Comparison of ENCODE assay signal across 1 cellular context in the genomic region with DNA sequence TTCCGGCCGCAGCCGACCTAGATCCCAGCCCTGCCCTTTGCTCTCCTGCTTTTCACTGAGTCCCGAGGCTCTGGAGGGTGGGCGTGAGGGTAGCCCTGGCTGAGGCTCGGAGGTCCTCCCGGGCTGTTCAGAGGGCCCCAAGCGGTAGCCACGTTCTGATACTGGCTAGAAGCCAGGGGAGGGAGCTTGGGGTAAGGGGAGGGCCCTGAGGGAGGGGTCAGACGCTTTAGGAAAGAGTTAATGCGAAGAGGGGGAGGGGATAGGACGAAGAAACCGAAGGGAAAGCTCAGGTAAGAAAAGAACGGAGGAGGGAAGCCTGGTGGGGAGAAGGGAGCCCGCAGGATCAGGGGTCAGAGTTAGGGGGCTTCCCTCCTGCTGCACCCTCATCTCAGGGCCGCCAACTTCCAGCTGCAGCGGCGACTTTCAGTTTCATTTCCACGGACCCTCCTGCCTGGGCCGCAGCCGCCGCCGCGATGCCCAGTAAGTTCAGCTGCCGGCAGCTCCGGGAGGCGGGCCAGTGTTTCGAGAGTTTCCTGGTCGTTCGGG.
TF ChIP-seq lines count a peak whose summit lies in the region.

A gene with protein sequence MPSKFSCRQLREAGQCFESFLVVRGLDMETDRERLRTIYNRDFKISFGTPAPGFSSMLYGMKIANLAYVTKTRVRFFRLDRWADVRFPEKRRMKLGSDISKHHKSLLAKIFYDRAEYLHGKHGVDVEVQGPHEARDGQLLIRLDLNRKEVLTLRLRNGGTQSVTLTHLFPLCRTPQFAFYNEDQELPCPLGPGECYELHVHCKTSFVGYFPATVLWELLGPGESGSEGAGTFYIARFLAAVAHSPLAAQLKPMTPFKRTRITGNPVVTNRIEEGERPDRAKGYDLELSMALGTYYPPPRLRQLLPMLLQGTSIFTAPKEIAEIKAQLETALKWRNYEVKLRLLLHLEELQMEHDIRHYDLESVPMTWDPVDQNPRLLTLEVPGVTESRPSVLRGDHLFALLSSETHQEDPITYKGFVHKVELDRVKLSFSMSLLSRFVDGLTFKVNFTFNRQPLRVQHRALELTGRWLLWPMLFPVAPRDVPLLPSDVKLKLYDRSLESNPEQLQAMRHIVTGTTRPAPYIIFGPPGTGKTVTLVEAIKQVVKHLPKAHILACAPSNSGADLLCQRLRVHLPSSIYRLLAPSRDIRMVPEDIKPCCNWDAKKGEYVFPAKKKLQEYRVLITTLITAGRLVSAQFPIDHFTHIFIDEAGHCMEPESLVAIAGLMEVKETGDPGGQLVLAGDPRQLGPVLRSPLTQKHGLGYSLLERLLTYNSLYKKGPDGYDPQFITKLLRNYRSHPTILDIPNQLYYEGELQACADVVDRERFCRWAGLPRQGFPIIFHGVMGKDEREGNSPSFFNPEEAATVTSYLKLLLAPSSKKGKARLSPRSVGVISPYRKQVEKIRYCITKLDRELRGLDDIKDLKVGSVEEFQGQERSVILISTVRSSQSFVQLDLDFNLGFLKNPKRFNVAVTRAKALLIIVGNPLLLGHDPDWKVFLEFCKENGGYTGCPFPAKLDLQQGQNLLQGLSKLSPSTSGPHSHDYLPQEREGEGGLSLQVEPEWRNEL (plus strand): TSS at position 220 of the 546 bp plus-strand sequence. CDS start 254 bp downstream, at position 474.

TF ChIP-seq in K562, 482 proteins besides CTCF, POLR2A, EP300 and RAD21 (continued from another document and continues in another):
- TF ChIP-seq IRF9 (tag; IDR thresholded peaks at IDR 0.05) (no peak), DEAF1 (CRISPR knock-in tag; IDR thresholded peaks at IDR 0.05) (0 out of 2 replicates have a peak, but pooled peaks have one; percentile 22), KLF13 (tag; IDR thresholded peaks at IDR 0.05; ENCODE audit: borderline replicate concordance, low read depth) (no peak; the same call in 1 of the 2 replicates), ZNF707 (CRISPR knock-in tag; conservative IDR thresholded peaks at IDR 0.05) (no peak), NCOR1 (IDR thresholded peaks at IDR 0.05) (peak; percentile 57), FOXA3 (CRISPR knock-in tag; conservative IDR thresholded peaks at IDR 0.05 in 1 of 2, IDR thresholded peaks at IDR 0.05 in 1 of 2) (0 out of 4 replicates have a peak, but pooled peaks of 1 of the 2 experiments have one; percentile 22), BRD9 (IDR thresholded peaks at IDR 0.05; ENCODE audit: low read depth, partially characterized antibody) (peak; percentile 88), FOXJ3 (CRISPR knock-in tag; IDR thresholded peaks at IDR 0.05) (no peak), EP400 (IDR thresholded peaks at IDR 0.05) (peak; percentile 83), ZNF551 (CRISPR knock-in tag; IDR thresholded peaks at IDR 0.05) (no peak), SREBF2 (CRISPR knock-in tag; IDR thresholded peaks at IDR 0.05) (no peak), CREM (IDR thresholded peaks at IDR 0.05; ENCODE audit: low read depth) (no peak; the same call in 1 of the 2 replicates), PRMT5 (CRISPR knock-in tag; IDR thresholded peaks at IDR 0.05) (no peak), MBD2 (IDR thresholded peaks at IDR 0.05; ENCODE audit: borderline replicate concordance, low read depth) (peak; percentile 57; the same call in 1 of the 2 replicates), NR1H2 (CRISPR knock-in tag; IDR thresholded peaks at IDR 0.05) (no peak), COPS2 (conservative IDR thresholded peaks at IDR 0.05) (no peak), SRSF1 (IDR thresholded peaks at IDR 0.05; ENCODE audit: low read depth, low read length) (no peak), XRCC4 (IDR thresholded peaks at IDR 0.05; ENCODE audit: extremely low read depth, insufficient read depth, insufficient read length) (no peak), SAFB2 (IDR thresholded peaks at IDR 0.05; ENCODE audit: borderline replicate concordance, low read depth, low read length, severe bottlenecking) (no peak), CBX5 (IDR thresholded peaks at IDR 0.05; ENCODE audit: borderline replicate concordance, low read depth) (no peak), ZNF75A (CRISPR knock-in tag; IDR thresholded peaks at IDR 0.05) (no peak), SMARCE1 (IDR thresholded peaks at IDR 0.05) (peak; percentile 80), U2AF2 (optimal IDR thresholded peaks at IDR 0.05; ENCODE audit: low read depth, low read length) (no peak), SP2 (IDR thresholded peaks at IDR 0.05; ENCODE audit: extremely low read depth, low read depth, low read length, poor library complexity, severe bottlenecking) (no peak), ZNF655 (CRISPR knock-in tag; IDR thresholded peaks at IDR 0.05) (peak; percentile 33; the same call in 1 of the 2 replicates), ZNF668 (CRISPR knock-in tag; IDR thresholded peaks at IDR 0.05) (no peak), GTF3C2 (IDR thresholded peaks at IDR 0.05; ENCODE audit: borderline replicate concordance, extremely low read depth, insufficient read length) (no peak), GTF2A2 (tag; IDR thresholded peaks at IDR 0.05) (no peak), PKNOX1 (IDR thresholded peaks at IDR 0.05) (no peak), ZNF282 (CRISPR knock-in tag; IDR thresholded peaks at IDR 0.05) (no peak), ZNF511 (CRISPR knock-in tag; IDR thresholded peaks at IDR 0.05) (0 out of 2 replicates have a peak, but pooled peaks have one; percentile 4), ARHGAP35 (IDR thresholded peaks at IDR 0.05; ENCODE audit: partially characterized antibody) (no peak)
- TF ChIP-seq, protein P1, sequence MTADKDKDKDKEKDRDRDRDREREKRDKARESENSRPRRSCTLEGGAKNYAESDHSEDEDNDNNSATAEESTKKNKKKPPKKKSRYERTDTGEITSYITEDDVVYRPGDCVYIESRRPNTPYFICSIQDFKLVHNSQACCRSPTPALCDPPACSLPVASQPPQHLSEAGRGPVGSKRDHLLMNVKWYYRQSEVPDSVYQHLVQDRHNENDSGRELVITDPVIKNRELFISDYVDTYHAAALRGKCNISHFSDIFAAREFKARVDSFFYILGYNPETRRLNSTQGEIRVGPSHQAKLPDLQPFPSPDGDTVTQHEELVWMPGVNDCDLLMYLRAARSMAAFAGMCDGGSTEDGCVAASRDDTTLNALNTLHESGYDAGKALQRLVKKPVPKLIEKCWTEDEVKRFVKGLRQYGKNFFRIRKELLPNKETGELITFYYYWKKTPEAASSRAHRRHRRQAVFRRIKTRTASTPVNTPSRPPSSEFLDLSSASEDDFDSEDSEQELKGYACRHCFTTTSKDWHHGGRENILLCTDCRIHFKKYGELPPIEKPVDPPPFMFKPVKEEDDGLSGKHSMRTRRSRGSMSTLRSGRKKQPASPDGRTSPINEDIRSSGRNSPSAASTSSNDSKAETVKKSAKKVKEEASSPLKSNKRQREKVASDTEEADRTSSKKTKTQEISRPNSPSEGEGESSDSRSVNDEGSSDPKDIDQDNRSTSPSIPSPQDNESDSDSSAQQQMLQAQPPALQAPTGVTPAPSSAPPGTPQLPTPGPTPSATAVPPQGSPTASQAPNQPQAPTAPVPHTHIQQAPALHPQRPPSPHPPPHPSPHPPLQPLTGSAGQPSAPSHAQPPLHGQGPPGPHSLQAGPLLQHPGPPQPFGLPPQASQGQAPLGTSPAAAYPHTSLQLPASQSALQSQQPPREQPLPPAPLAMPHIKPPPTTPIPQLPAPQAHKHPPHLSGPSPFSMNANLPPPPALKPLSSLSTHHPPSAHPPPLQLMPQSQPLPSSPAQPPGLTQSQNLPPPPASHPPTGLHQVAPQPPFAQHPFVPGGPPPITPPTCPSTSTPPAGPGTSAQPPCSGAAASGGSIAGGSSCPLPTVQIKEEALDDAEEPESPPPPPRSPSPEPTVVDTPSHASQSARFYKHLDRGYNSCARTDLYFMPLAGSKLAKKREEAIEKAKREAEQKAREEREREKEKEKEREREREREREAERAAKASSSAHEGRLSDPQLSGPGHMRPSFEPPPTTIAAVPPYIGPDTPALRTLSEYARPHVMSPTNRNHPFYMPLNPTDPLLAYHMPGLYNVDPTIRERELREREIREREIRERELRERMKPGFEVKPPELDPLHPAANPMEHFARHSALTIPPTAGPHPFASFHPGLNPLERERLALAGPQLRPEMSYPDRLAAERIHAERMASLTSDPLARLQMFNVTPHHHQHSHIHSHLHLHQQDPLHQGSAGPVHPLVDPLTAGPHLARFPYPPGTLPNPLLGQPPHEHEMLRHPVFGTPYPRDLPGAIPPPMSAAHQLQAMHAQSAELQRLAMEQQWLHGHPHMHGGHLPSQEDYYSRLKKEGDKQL (CRISPR knock-in tag; IDR thresholded peaks at IDR 0.05; ENCODE audit: borderline replicate concordance), result no peak
- TF ChIP-seq, protein P2, sequence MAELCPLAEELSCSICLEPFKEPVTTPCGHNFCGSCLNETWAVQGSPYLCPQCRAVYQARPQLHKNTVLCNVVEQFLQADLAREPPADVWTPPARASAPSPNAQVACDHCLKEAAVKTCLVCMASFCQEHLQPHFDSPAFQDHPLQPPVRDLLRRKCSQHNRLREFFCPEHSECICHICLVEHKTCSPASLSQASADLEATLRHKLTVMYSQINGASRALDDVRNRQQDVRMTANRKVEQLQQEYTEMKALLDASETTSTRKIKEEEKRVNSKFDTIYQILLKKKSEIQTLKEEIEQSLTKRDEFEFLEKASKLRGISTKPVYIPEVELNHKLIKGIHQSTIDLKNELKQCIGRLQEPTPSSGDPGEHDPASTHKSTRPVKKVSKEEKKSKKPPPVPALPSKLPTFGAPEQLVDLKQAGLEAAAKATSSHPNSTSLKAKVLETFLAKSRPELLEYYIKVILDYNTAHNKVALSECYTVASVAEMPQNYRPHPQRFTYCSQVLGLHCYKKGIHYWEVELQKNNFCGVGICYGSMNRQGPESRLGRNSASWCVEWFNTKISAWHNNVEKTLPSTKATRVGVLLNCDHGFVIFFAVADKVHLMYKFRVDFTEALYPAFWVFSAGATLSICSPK (IDR thresholded peaks at IDR 0.05; ENCODE audit: borderline replicate concordance), result peak; percentile 77; the same call in 1 of the 2 replicates
